1 cellular context compared by ENCODE assay signal in genomic region chr2:216169087-216169486, GRCh38.
TF ChIP-seq lines count a peak whose summit lies in the region.

No MANE protein-coding gene starts in this region.

TF ChIP-seq in H1, 55 proteins besides CTCF, POLR2A, EP300 and RAD21 (continued from another document):
- no peak for TF ChIP-seq E2F6 (IDR thresholded peaks at IDR 0.05)
- TF ChIP-seq ASH2L (IDR thresholded peaks at IDR 0.05; ENCODE audit: low read length) = no peak
- TF ChIP-seq CEBPB (IDR thresholded peaks at IDR 0.05; ENCODE audit: low read depth, low read length) = peak; percentile 67; the same call in 1 of the 2 replicates
